ENCODE assay signal across 8 cellular contexts in genomic region chrX:48539345-48540014, GRCh38. TPM values are rescaled to one million over a fixed set of nuclear protein-coding genes. Genes with fewer than 3 reads are reported as not detected.
A peak's percentile ranks its signal among the peaks of the same experiment; 100 is the strongest.
DNase-seq lines count a peak whose midpoint lies in the region; ATAC-seq, FAIRE-seq and TF ChIP-seq lines count a peak whose summit lies in the region.

Gene TBC1D25, plus strand, starts transcription at chrX:48539714. Its CDS starts 84 bp downstream, at chrX:48539798.

- TF ChIP-seq EP300 in sigmoid colon (IDR thresholded peaks at IDR 0.05) = peak in 1 of 4 donors; percentile 33

- H3K4me1 ChIP-seq in sigmoid colon = peaks cover 0 to 11% (median 3%) of the 10 kb centered on the region in 4 donors

- H3K4me3 ChIP-seq in sigmoid colon = peak within 1 kb of the TSS; percentile 60 to 70 (median 66)

- H3K4me1 Mint-ChIP-seq in brain = peaks cover 14% of the 10 kb centered on the region

- H3K36me3 ChIP-seq in sigmoid colon = peaks cover 0 to 5% (median 0%) of the 10 kb centered on the region in 4 donors

- 0% methylated on average over 58 of the region's 58 CpGs for WGBS in sigmoid colon, 2 donors

- peaks cover 0 to 11% (median 0%) of the 10 kb centered on the region in 5 experiments for H3K9me3 Mint-ChIP-seq in brain

- H3K27me3 Mint-ChIP-seq in brain = no peaks in the 10 kb centered on the region

- peak in 1 of 2 donors; percentile 26 for TF ChIP-seq POLR2A in sigmoid colon (IDR thresholded peaks at IDR 0.05)

- peaks cover 21% of the 10 kb centered on the region for H3K36me3 Mint-ChIP-seq in brain

- no peaks in the 10 kb centered on the region for H3K27me3 ChIP-seq in sigmoid colon

- H3K27ac Mint-ChIP-seq in brain = peak within 1 kb of the TSS; percentile 76 to 98 (median 92)

- DNase-seq in NCI-H2107 (lab: John Stamatoyannopoulos, UW) = peak; percentile 95
- DNase-seq in iPS DF 19.7 (ENCODE audit: low read depth, low spot score) = peak; percentile 82
- peak; percentile 99 for DNase-seq in sigmoid colon

- H3K9me3 ChIP-seq in sigmoid colon = no peaks in the 10 kb centered on the region

- ATAC-seq in GM18511 (IDR thresholded peaks at IDR 0.05; ENCODE audit: unreplicated experiment) (peak; percentile 81), HG03045 (IDR thresholded peaks at IDR 0.05; ENCODE audit: unreplicated experiment) (peak; percentile 79)

- H3K27ac ChIP-seq in 22Rv1 (peak within 1 kb of the TSS; percentile 63), sigmoid colon (peak within 1 kb of the TSS; percentile 88 to 91 (median 90))

- TF ChIP-seq CTCF in 22Rv1 (IDR thresholded peaks at IDR 0.05) (peak; percentile 64), brain (conservative IDR thresholded peaks at IDR 0.05) (peak; percentile 27 to 38), sigmoid colon (IDR thresholded peaks at IDR 0.05) (peak in 1 of 4 experiments; percentile 7)

- intact Hi-C loops in sigmoid colon (cut with DNase I) = no loop called here

- H3K4me3 Mint-ChIP-seq in brain = peak within 1 kb of the TSS; percentile 84 to 92 (median 88)

- peak; percentile 22 for FAIRE-seq in TTC549 (lab: Jason Lieb, UNC)

RNA-seq across cellular contexts. Expression of gene TBC1D25, which starts in this region (rescaled TPM):
- polyA plus RNA-seq in brain (ENCODE audit: insufficient read depth, low read depth, low replicate concordance) = 17.9 TPM
- total RNA-seq in sigmoid colon = 10 to 100 TPM; 10.4 to 14.6 (median 11.9) TPM
- polyA plus RNA-seq in sigmoid colon = 1 to 10 TPM; 5.8 to 9.6 (median 7.8) TPM

Comparison
In these comparisons a context has a peak if more than half of its experiments do, and no peak if none do; other contexts are left out.
1. Peak in every context shown above with its lines: DNase-seq, ATAC-seq, H3K4me3 ChIP-seq and H3K27ac ChIP-seq.